8 cellular contexts compared by ENCODE assay signal in the genomic region with DNA sequence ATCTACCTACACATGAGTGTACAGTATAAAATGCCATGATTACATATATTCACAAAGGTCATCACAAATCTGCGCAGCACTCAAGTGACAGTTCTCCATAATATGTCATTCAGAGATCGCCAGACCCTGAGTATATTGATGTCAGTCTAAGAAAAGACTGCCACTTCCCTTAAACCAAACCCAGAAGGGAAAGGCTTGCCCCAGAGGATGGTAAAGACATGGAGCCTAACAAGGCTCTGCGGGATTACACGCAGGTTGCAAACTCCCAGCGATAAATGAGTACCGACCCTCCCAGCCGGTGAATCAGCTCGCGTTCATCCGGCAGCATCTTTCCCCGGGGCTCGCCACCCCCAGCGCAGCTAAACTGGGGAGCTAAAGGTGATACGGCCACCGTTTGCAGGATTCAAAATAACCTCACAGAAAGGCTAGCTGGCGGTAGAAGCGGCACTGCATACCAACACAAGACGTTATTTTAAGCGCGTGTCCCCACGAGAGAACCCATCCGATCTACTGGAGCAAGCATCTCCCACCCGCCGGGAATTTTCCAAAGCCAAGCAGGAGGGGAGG. TPM values are rescaled to one million over a fixed set of nuclear protein-coding genes. Genes with fewer than 3 reads are reported as not detected.
DNase-seq lines count a peak whose midpoint lies in the region; ATAC-seq and TF ChIP-seq lines count a peak whose summit lies in the region.

No MANE protein-coding gene starts in this region.

- DNase-seq in AG10803 (ENCODE audit: low read depth) (peak; percentile 28), NB4 (ENCODE audit: low read depth) (no peak), activated T-cell treated with anti-CD3 and anti-CD28 coated beads for 4 hours (peak; percentile 45), epithelial cell of proximal tubule (ENCODE audit: low read depth) (no peak), myocyte (ENCODE audit: low read depth) (peak; percentile 43)
- peak in 1 of 2 donors; percentile 51 for DNase-seq in stimulated activated naive CD8-positive, alpha-beta T cell treated with anti-CD3 and anti-CD28 coated beads, Interleukin-15, amount 100 ng/mL, for 72 hours

- H3K4me3 ChIP-seq in AG10803 (ENCODE audit: low read length) (peak overlapping the region; percentile 76), NB4 (ENCODE audit: low read depth, low read length) (peak overlapping the region; percentile 52), epithelial cell of proximal tubule (ENCODE audit: low read depth, low read length) (peak overlapping the region; percentile 61)

- peak; percentile 17 for ATAC-seq in GM19351 (IDR thresholded peaks at IDR 0.05; ENCODE audit: unreplicated experiment)
- ATAC-seq in stimulated activated naive CD8-positive, alpha-beta T cell treated with anti-CD3 and anti-CD28 coated beads, Interleukin-15, amount 100 ng/mL, for 72 hours, result peak; percentile 13
- no peak for ATAC-seq in HG02763 (IDR thresholded peaks at IDR 0.05; ENCODE audit: unreplicated experiment)

- peaks cover 11% of the 10 kb centered on the region for H3K27me3 Mint-ChIP-seq in stimulated activated naive CD8-positive, alpha-beta T cell treated with anti-CD3 and anti-CD28 coated beads, Interleukin-15, amount 100 ng/mL, for 72 hours

- TF ChIP-seq CTCF in AG10803 (conservative IDR thresholded peaks at IDR 0.05; ENCODE audit: low read length) (no peak), NB4 (IDR thresholded peaks at IDR 0.05; ENCODE audit: low read depth, low read length) (no peak), epithelial cell of proximal tubule (conservative IDR thresholded peaks at IDR 0.05; ENCODE audit: low read depth, low read length) (no peak)

- H3K9me3 Mint-ChIP-seq in stimulated activated naive CD8-positive, alpha-beta T cell treated with anti-CD3 and anti-CD28 coated beads, Interleukin-15, amount 100 ng/mL, for 72 hours, result no peaks in the 10 kb centered on the region

- no peak for TF ChIP-seq POLR2A in NB4 (IDR thresholded peaks at IDR 0.05; ENCODE audit: extremely low read depth, insufficient read length)

- H3K4me3 Mint-ChIP-seq in stimulated activated naive CD8-positive, alpha-beta T cell treated with anti-CD3 and anti-CD28 coated beads, Interleukin-15, amount 100 ng/mL, for 72 hours, result peak overlapping the region; percentile 92

- peaks cover 23% of the 10 kb centered on the region for H3K4me1 Mint-ChIP-seq in stimulated activated naive CD8-positive, alpha-beta T cell treated with anti-CD3 and anti-CD28 coated beads, Interleukin-15, amount 100 ng/mL, for 72 hours

- H3K27ac Mint-ChIP-seq in stimulated activated naive CD8-positive, alpha-beta T cell treated with anti-CD3 and anti-CD28 coated beads, Interleukin-15, amount 100 ng/mL, for 72 hours, result peak overlapping the region; percentile 78 to 94

RNA-seq across cellular contexts. Expression of gene MYO5A, which starts 0.7 kb away (rescaled TPM):
- total RNA-seq in epithelial cell of proximal tubule, result 11.8 and 15.7 TPM in 2 replicates
- total RNA-seq in myocyte, result 27.0 and 30.1 TPM in 2 replicates
- polyA plus RNA-seq in myocyte (2012), result 13.9 TPM

RNA-seq across cellular contexts. Expression of gene ARPP19, which starts 40.8 kb away (rescaled TPM):
- total RNA-seq in epithelial cell of proximal tubule, result 104 and 118 TPM in 2 replicates
- total RNA-seq in myocyte, result 138 and 139 TPM in 2 replicates
- polyA plus RNA-seq in myocyte (2012), result 77.0 TPM

Comparison
In these comparisons a context has a peak if more than half of its experiments do, and no peak if none do; other contexts are left out.
1. DNase-seq: peak in AG10803 (single experiment), activated T-cell treated with anti-CD3 and anti-CD28 coated beads for 4 hours (single experiment) and myocyte (single experiment); none in NB4 (single experiment) and epithelial cell of proximal tubule (single experiment).
2. Peak in every context shown above with its lines, with median percentiles within 50 percentile points of each other: H3K4me3 ChIP-seq.